8 cellular contexts compared by ENCODE assay signal in the genomic region with DNA sequence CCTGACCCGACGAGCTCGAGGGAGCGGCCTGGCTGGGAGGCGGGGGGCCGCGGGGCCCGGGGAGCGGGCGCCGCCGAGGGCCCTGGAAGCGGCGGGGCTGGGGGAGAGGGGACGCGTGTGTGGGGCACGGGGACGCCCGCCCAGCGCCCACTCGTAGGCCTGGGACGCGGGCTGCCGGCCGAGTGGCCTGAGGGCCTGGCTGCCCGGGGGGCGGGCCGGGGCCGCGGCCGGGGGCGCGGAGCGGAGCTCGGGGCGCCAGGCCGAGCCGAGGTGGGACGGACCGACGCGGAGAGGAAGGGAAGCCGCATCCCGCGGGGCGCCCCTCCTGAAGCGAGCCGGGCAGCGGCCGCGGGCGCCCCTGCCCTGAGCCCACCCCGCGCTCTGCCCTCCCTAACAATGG.
DNase-seq lines count a peak whose midpoint lies in the region; ATAC-seq and TF ChIP-seq lines count a peak whose summit lies in the region.
"Not testable (repeated sequence)": the region's sequence is repeated elsewhere in the genome, so short reads cannot be mapped to it uniquely, and the experiment has no call there.

No MANE protein-coding gene starts in this region.

- WGBS in testis, 2 donors = 1% methylated on average over 21 of the region's 54 CpGs; no CpG with 5 or more reads in 1 of the 2 donors

- not testable (repeated sequence) for H3K27ac ChIP-seq in SJCRH30, ascending aorta
- peak overlapping the region in 1 of 2 donors; percentile 24 for H3K27ac ChIP-seq in testis

- H3K4me3 ChIP-seq in SJCRH30 = peak overlapping the region; percentile 42
- peak overlapping the region; percentile 77 to 81 for H3K4me3 ChIP-seq in ascending aorta
- H3K4me3 ChIP-seq in testis = peak overlapping the region; percentile 61 to 85

- H3K27me3 Mint-ChIP-seq in naive thymus-derived CD8-positive, alpha-beta T cell = not testable (repeated sequence)

- not testable (repeated sequence) for H3K36me3 ChIP-seq in SJCRH30; ascending aorta; testis (ENCODE audit: low read depth, missing control alignments)

- H3K4me3 Mint-ChIP-seq in naive thymus-derived CD8-positive, alpha-beta T cell = peak overlapping the region; percentile 73 to 93 (median 86)

- POLR2A ChIA-PET in naive thymus-derived CD8-positive, alpha-beta T cell (lab: Charles Lee) = not testable (repeated sequence)

- H3K27me3 ChIP-seq in SJCRH30, ascending aorta, testis: not testable (repeated sequence)

- not testable (repeated sequence) for H3K9me3 Mint-ChIP-seq in naive thymus-derived CD8-positive, alpha-beta T cell

- peak; percentile 34 for ATAC-seq in GM21529 (IDR thresholded peaks at IDR 0.05; ENCODE audit: unreplicated experiment)
- ATAC-seq in HG03108 (IDR thresholded peaks at IDR 0.05; ENCODE audit: unreplicated experiment) = peak; percentile 30
- ATAC-seq in Right ventricle myocardium superior (ENCODE audit: poor library complexity) = peak; percentile 79
- ATAC-seq in naive thymus-derived CD8-positive, alpha-beta T cell = peak; percentile 63 to 72

- DNase-seq in GM03348 (ENCODE audit: low spot score) = peak; percentile 22
- DNase-seq in SJCRH30 = peak in 1 of 2 experiments; percentile 12
- DNase-seq in ascending aorta (ENCODE audit: low spot score in 2 of 2); Right ventricle myocardium superior; testis: not testable (repeated sequence)
- peak in 2 of 10 donors; percentile 4 to 19 for DNase-seq in naive thymus-derived CD8-positive, alpha-beta T cell

- not testable (repeated sequence) for H3K4me1 Mint-ChIP-seq in naive thymus-derived CD8-positive, alpha-beta T cell

- TF ChIP-seq POLR2A in testis (IDR thresholded peaks at IDR 0.05) = not testable (repeated sequence)

- H3K9me3 ChIP-seq in SJCRH30 (replicated peaks); ascending aorta; testis: not testable (repeated sequence)

- intact Hi-C loops in ascending aorta (cut with DNase I); Right ventricle myocardium superior (cut with DNase I); testis (cut with DNase I; ENCODE audit: low total_unique reads): not testable (repeated sequence)

- TF ChIP-seq CTCF in ascending aorta (IDR thresholded peaks at IDR 0.05); testis (IDR thresholded peaks at IDR 0.05): not testable (repeated sequence)

- not testable (repeated sequence) for H3K36me3 Mint-ChIP-seq in naive thymus-derived CD8-positive, alpha-beta T cell

- H3K27ac Mint-ChIP-seq in naive thymus-derived CD8-positive, alpha-beta T cell = peak overlapping the region in 3 of 10 donors; percentile 58 to 80 (median 64)

- not testable (repeated sequence) for H3K4me1 ChIP-seq in SJCRH30, ascending aorta, testis
